Comparison of ENCODE assay signal across 1 cellular context in the genomic region with DNA sequence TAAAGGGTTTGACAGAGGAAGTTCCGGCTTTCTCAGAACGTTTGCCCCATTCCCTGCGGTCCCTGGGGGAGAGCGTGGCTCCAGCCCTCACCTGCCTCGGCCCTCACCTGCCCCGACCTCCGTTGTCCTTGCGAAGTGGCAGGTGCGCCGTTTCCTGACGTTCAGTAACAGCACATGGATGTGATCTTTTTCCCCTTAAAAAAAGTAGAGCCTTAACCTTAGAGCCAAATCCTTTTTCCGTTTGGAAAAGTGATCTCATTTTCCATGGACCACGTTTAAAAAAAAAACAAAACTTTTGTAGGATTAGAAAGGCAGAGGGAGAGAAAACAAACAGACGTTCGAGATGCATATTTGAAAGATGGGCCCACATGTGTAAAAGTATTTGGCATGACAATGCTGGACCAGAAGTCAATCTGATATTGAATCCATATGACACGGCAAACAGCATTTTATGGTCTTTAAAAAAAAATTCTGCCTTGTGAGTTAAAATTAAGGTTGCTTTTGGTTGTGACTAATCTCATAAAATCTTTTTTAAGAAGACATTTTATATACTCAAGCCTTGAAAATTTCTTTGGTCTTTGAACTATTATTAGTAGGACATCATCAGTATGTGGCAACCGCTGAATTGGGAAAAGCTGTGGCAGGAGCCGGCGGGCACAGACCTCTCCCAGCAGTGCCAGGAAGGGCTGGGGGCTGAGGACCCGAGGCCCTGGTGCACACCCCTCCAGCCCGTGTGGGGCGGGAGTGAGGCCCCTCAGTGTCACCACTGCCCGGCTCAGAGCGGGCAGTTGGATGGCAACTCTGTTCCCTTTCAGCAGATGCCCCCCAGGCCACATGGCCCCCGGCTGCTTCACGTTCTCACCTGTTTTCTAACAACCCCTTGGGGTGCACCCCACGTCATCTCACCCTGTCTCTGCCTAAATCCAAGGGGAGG.
TF ChIP-seq lines count a peak whose summit lies in the region.

No MANE protein-coding gene starts in this region.

TF ChIP-seq in K562, 482 proteins besides CTCF, POLR2A, EP300 and RAD21:
- TF ChIP-seq, protein P1, sequence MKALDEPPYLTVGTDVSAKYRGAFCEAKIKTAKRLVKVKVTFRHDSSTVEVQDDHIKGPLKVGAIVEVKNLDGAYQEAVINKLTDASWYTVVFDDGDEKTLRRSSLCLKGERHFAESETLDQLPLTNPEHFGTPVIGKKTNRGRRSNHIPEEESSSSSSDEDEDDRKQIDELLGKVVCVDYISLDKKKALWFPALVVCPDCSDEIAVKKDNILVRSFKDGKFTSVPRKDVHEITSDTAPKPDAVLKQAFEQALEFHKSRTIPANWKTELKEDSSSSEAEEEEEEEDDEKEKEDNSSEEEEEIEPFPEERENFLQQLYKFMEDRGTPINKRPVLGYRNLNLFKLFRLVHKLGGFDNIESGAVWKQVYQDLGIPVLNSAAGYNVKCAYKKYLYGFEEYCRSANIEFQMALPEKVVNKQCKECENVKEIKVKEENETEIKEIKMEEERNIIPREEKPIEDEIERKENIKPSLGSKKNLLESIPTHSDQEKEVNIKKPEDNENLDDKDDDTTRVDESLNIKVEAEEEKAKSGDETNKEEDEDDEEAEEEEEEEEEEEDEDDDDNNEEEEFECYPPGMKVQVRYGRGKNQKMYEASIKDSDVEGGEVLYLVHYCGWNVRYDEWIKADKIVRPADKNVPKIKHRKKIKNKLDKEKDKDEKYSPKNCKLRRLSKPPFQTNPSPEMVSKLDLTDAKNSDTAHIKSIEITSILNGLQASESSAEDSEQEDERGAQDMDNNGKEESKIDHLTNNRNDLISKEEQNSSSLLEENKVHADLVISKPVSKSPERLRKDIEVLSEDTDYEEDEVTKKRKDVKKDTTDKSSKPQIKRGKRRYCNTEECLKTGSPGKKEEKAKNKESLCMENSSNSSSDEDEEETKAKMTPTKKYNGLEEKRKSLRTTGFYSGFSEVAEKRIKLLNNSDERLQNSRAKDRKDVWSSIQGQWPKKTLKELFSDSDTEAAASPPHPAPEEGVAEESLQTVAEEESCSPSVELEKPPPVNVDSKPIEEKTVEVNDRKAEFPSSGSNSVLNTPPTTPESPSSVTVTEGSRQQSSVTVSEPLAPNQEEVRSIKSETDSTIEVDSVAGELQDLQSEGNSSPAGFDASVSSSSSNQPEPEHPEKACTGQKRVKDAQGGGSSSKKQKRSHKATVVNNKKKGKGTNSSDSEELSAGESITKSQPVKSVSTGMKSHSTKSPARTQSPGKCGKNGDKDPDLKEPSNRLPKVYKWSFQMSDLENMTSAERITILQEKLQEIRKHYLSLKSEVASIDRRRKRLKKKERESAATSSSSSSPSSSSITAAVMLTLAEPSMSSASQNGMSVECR (CRISPR knock-in tag; IDR thresholded peaks at IDR 0.05), result no peak
- TF ChIP-seq RFX1 (IDR thresholded peaks at IDR 0.05) (peak; percentile 2), SMARCA5 (IDR thresholded peaks at IDR 0.05) (no peak), MEF2D (tag; conservative IDR thresholded peaks at IDR 0.05; ENCODE audit: low read depth) (no peak), CBX8 (IDR thresholded peaks at IDR 0.05; ENCODE audit: borderline replicate concordance, extremely low read depth, low read depth, low read length, poor library complexity, severe bottlenecking) (peak; percentile 81), CBX2 (IDR thresholded peaks at IDR 0.05; ENCODE audit: insufficient read depth, low read length, poor library complexity, severe bottlenecking) (peak; percentile 90)
- TF ChIP-seq, protein P2, sequence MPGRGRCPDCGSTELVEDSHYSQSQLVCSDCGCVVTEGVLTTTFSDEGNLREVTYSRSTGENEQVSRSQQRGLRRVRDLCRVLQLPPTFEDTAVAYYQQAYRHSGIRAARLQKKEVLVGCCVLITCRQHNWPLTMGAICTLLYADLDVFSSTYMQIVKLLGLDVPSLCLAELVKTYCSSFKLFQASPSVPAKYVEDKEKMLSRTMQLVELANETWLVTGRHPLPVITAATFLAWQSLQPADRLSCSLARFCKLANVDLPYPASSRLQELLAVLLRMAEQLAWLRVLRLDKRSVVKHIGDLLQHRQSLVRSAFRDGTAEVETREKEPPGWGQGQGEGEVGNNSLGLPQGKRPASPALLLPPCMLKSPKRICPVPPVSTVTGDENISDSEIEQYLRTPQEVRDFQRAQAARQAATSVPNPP (IDR thresholded peaks at IDR 0.05; ENCODE audit: borderline replicate concordance, insufficient read depth, insufficient read length), result no peak
